Comparison of ENCODE assay signal across 7 cellular contexts in genomic region chr11:63670077-63670737, GRCh38.
DNase-seq lines count a peak whose midpoint lies in the region; ATAC-seq lines count a peak whose summit lies in the region.

No MANE protein-coding gene starts in this region.

- peak overlapping the region; percentile 89 for H2AFZ ChIP-seq in neuron (ENCODE audit: low read depth, low read length)

- H3K27ac ChIP-seq in effector memory CD4-positive, alpha-beta T cell (ENCODE audit: insufficient read depth, low read length, poor library complexity, severe bottlenecking), result peak overlapping the region; percentile 75

- peaks cover 5% of the 10 kb centered on the region for H3K36me3 ChIP-seq in effector memory CD4-positive, alpha-beta T cell (ENCODE audit: control insufficient read depth, insufficient read depth, low read length)
- H3K36me3 ChIP-seq in neuron (ENCODE audit: insufficient read depth, low read length), result no peaks in the 10 kb centered on the region

- H3K27me3 ChIP-seq in effector memory CD4-positive, alpha-beta T cell (replicated peaks; ENCODE audit: control insufficient read depth, insufficient read depth, low read length, poor library complexity, severe bottlenecking), result no peaks in the 10 kb centered on the region
- peaks cover 17% of the 10 kb centered on the region for H3K27me3 ChIP-seq in neuron (ENCODE audit: insufficient read depth, low read length)

- DNase-seq in OCI-M1 (lab: John Stamatoyannopoulos, UW) (peak; percentile 75), NCI-H1694 treated with DMSO at 0.1 percent for 48 hours (lab: John Stamatoyannopoulos, UW) (no peak)
- no peak for DNase-seq in effector memory CD4-positive, alpha-beta T cell

- H3K4me1 ChIP-seq in effector memory CD4-positive, alpha-beta T cell (ENCODE audit: control insufficient read depth, insufficient read depth, low read length, poor library complexity, severe bottlenecking), result peaks cover 6% of the 10 kb centered on the region
- H3K4me1 ChIP-seq in neuron (ENCODE audit: insufficient read depth, low read length), result peaks cover 2% of the 10 kb centered on the region

- peak overlapping the region; percentile 88 for H3K4me3 ChIP-seq in effector memory CD4-positive, alpha-beta T cell (ENCODE audit: insufficient read depth, low read depth, low read length, poor library complexity, severe bottlenecking)
- H3K4me3 ChIP-seq in neuron (ENCODE audit: low read length), result peak overlapping the region; percentile 52

- peak; percentile 7 for ATAC-seq in GM18861 (IDR thresholded peaks at IDR 0.05; ENCODE audit: unreplicated experiment)
- no peak for ATAC-seq in HG02798 (IDR thresholded peaks at IDR 0.05; ENCODE audit: poor library complexity, unreplicated experiment)
- ATAC-seq in HG03039 (IDR thresholded peaks at IDR 0.05; ENCODE audit: unreplicated experiment), result no peak

- no peaks in the 10 kb centered on the region for H3K9me3 ChIP-seq in effector memory CD4-positive, alpha-beta T cell (ENCODE audit: control insufficient read depth, low read length)
- H3K9me3 ChIP-seq in neuron (ENCODE audit: low read length), result peaks cover 2% of the 10 kb centered on the region
